ENCODE assay signal across 12 cellular contexts in the genomic region with DNA sequence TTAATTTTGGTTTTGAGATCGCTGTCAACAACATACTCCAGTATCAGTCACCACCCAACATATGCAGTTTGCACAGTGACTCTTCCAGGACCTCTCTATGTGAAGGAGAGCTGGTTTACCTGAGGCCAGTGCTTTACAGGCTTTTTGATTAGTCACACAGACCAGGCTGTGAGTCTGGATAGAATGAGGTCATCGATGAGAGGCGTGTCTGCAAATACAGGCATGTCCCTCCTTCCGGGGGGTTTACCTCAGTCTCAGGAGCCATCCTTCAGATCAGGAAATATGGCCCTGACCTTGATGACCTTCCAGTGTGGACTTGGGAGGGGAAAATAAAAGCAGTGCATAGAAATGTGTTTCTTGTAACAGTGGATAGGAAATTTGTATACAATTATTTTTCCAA. TPM values are rescaled to one million over a fixed set of nuclear protein-coding genes. Genes with fewer than 3 reads are reported as not detected.
DNase-seq lines count a peak whose midpoint lies in the region; ATAC-seq, FAIRE-seq and TF ChIP-seq lines count a peak whose summit lies in the region.
"Had no signal": no experiment of that assay in that cellular context is flagged by ENCODE, and none has a peak within 500 bp of the region (broad histone marks: within the 10 kb centered on the region; RNA-seq: fewer than 3 reads in every experiment).

No MANE protein-coding gene starts in this region.

- TF ChIP-seq CTCF in brain microvascular endothelial cell (IDR thresholded peaks at IDR 0.05; ENCODE audit: low read depth, low read length, missing control alignments) (no peak), HepG2 (CRISPR knock-in tag; IDR thresholded peaks at IDR 0.05) (no peak), WERI-Rb-1 (IDR thresholded peaks at IDR 0.05; ENCODE audit: low read depth, low read length) (no peak)

- H3K9ac ChIP-seq in HepG2 (ENCODE audit: insufficient read depth, low read depth, low read length) = no peak overlapping the region
- H3K9ac ChIP-seq in Karpas-422 (ENCODE audit: low read length) = no peak overlapping the region

- H3K36me3 ChIP-seq in brain microvascular endothelial cell (replicated peaks) = no peaks in the 10 kb centered on the region
- H3K36me3 ChIP-seq in HepG2 (replicated peaks in 1 of 2; ENCODE audit: control insufficient read depth in 1 of 2, insufficient read depth in 2 of 2, low read length in 2 of 2) = no peaks in the 10 kb centered on the region
- H3K36me3 ChIP-seq in WERI-Rb-1 = no peaks in the 10 kb centered on the region
- H3K36me3 ChIP-seq in Karpas-422 (ENCODE audit: insufficient read depth, low read length) = no peaks in the 10 kb centered on the region

- H4K20me1 ChIP-seq in HepG2 (ENCODE audit: insufficient read depth, low read length) (no peaks in the 10 kb centered on the region), Karpas-422 (ENCODE audit: insufficient read depth, low read depth, low read length) (no peaks in the 10 kb centered on the region)

- H3K4me3 ChIP-seq in brain microvascular endothelial cell (ENCODE audit: low read depth, low read length) (no peak overlapping the region), HepG2 (replicated peaks in 1 of 3; ENCODE audit: insufficient read depth in 1 of 3, low read depth in 2 of 3, low read length in 3 of 3) (no peak overlapping the region), WERI-Rb-1 (ENCODE audit: low read depth, low read length) (no peak overlapping the region), Karpas-422 (ENCODE audit: low read length) (no peak overlapping the region)

- intact Hi-C loops in HepG2 (cut with micrococcal nuclease; ENCODE audit: unreplicated experiment) = no loop called here

- DNase-seq in DMS153 (lab: John Stamatoyannopoulos, UW) (peak; percentile 35), DMS153 treated with DMSO at 0.1 percent for 48 hours (lab: John Stamatoyannopoulos, UW; ENCODE audit: unreplicated experiment) (no peak), HuH-7.5 (ENCODE audit: low spot score) (peak; percentile 35), brain microvascular endothelial cell (peak; percentile 38), HepG2 (ENCODE audit: low spot score) (peak; percentile 76), WERI-Rb-1 (no peak), Karpas-422 (no peak)
- DNase-seq: GF-D8, NCI-H774 had no signal

- POLR2A ChIA-PET in HepG2 (lab: Yijun Ruan, JAX) = no interaction called here

- CTCF ChIA-PET in HepG2 (lab: Yijun Ruan, JAX; ENCODE audit: low intra/inter-chr PET ratio, low total read pairs) = no interaction called here

- no peaks in the 10 kb centered on the region for H3K27me3 ChIP-seq in brain microvascular endothelial cell (replicated peaks)
- 0 out of 5 replicates have a peak, but pooled peaks cover 0 to 8% of the 10 kb centered on the region in 2 experiments for H3K27me3 ChIP-seq in HepG2 (ENCODE audit: control insufficient read depth in 1 of 2, insufficient read depth in 2 of 2, low read length in 2 of 2)
- no peaks in the 10 kb centered on the region for H3K27me3 ChIP-seq in WERI-Rb-1 (ENCODE audit: insufficient read depth, low read depth, severe bottlenecking)
- no peaks in the 10 kb centered on the region for H3K27me3 ChIP-seq in Karpas-422 (ENCODE audit: low read length)

- TF ChIP-seq POLR2A in HepG2 (IDR thresholded peaks at IDR 0.05; ENCODE audit: insufficient read depth in 1 of 2, low read depth in 2 of 2, low read length in 2 of 2) = no peak

- no peaks in the 10 kb centered on the region for H3K9me3 ChIP-seq in HepG2 (ENCODE audit: low read length)
- H3K9me3 ChIP-seq in WERI-Rb-1 (ENCODE audit: severe bottlenecking) = no peaks in the 10 kb centered on the region
- no peaks in the 10 kb centered on the region for H3K9me3 ChIP-seq in Karpas-422 (ENCODE audit: low read length)

- 11% methylated on average over 4 of the region's 4 CpGs for WGBS in HepG2 (ENCODE audit: low lambda C conversion rate)

- TF ChIP-seq RAD21 in HepG2 (CRISPR knock-in tag; IDR thresholded peaks at IDR 0.05) = no peak

- H3K79me2 ChIP-seq in HepG2 (ENCODE audit: insufficient read depth, low read length) (no peaks in the 10 kb centered on the region), Karpas-422 (ENCODE audit: low read length) (no peaks in the 10 kb centered on the region)

- peak in 1 of 2 experiments; percentile 38; a peak in 1 of 4 replicates for TF ChIP-seq EP300 in HepG2 (IDR thresholded peaks at IDR 0.05; ENCODE audit: low read depth in 2 of 2, low read length in 2 of 2)
- no peak for TF ChIP-seq EP300 in HepG2 (CRISPR knock-in tag; IDR thresholded peaks at IDR 0.05; ENCODE audit: borderline replicate concordance)

- H3K4me1 ChIP-seq in HepG2 (ENCODE audit: insufficient read depth, low read length) (peaks cover 11% of the 10 kb centered on the region), Karpas-422 (ENCODE audit: low read length) (no peaks in the 10 kb centered on the region)

- no peak overlapping the region for H2AFZ ChIP-seq in HepG2 (ENCODE audit: low read length)
- no peak overlapping the region for H2AFZ ChIP-seq in Karpas-422 (ENCODE audit: low read length)

- H3K27ac ChIP-seq in brain microvascular endothelial cell = no peak overlapping the region
- no peak overlapping the region for H3K27ac ChIP-seq in HepG2 (ENCODE audit: extremely low read length, insufficient read depth, low read length)
- no peak overlapping the region for H3K27ac ChIP-seq in WERI-Rb-1
- no peak overlapping the region for H3K27ac ChIP-seq in Karpas-422 (ENCODE audit: low read length)

- H3K4me2 ChIP-seq in HepG2 (ENCODE audit: low read depth, low read length) = no peak overlapping the region
- no peak overlapping the region for H3K4me2 ChIP-seq in Karpas-422 (ENCODE audit: low read depth, low read length, poor library complexity, severe bottlenecking)

- no peaks in the 10 kb centered on the region for H3K9me2 ChIP-seq in Karpas-422 (replicated peaks; ENCODE audit: insufficient read depth, low read length)

- BruUV-seq in HepG2 (replicated peaks; lab: Mats Ljungman, UMichigan) = no TSS peak

- no peak for FAIRE-seq in HepG2 (lab: Jason Lieb, UNC)
- FAIRE-seq: A204.1 had no signal

- in situ Hi-C loops in brain microvascular endothelial cell (cut with HindIII; ENCODE audit: low pct_ligation_motif_present, low sequenced_read_pairs) = no loop called here
- in situ Hi-C loops in HepG2 (cut with HindIII; ENCODE audit: extremely low pct_ligation_motif_present, low pct_unique_long_range_greater_than_20kb) = loop anchor here (10.0 kb wide), 2 partner anchors 107 to 277 kb away; no protein-coding TSS in a partner anchor

- ATAC-seq in HepG2 = peak; percentile 72
- ATAC-seq in GM19455 (IDR thresholded peaks at IDR 0.05; ENCODE audit: unreplicated experiment) = no peak

TF ChIP-seq in HepG2, 621 proteins besides CTCF, POLR2A, EP300 and RAD21 (continues in another document):
- TF ChIP-seq ZNF562 (CRISPR knock-in tag; IDR thresholded peaks at IDR 0.05; ENCODE audit: borderline replicate concordance) (no peak), GATAD2A (CRISPR knock-in tag; IDR thresholded peaks at IDR 0.05) (peak; percentile 30; the same call in 1 of the 2 replicates), GABPB1 (CRISPR knock-in tag; IDR thresholded peaks at IDR 0.05) (peak; percentile 54; the same call in 1 of the 2 replicates), SALL1 (CRISPR knock-in tag; IDR thresholded peaks at IDR 0.05) (peak; percentile 61), ZNF747 (CRISPR knock-in tag; IDR thresholded peaks at IDR 0.05; ENCODE audit: borderline replicate concordance) (no peak), ZNF230 (CRISPR knock-in tag; IDR thresholded peaks at IDR 0.05) (no peak), NFYC (CRISPR knock-in tag; IDR thresholded peaks at IDR 0.05) (no peak), MBD4 (IDR thresholded peaks at IDR 0.05; ENCODE audit: borderline replicate concordance, low read length) (no peak), ZNF724P (CRISPR knock-in tag; IDR thresholded peaks at IDR 0.05; ENCODE audit: borderline replicate concordance) (no peak), SKIL (CRISPR knock-in tag; IDR thresholded peaks at IDR 0.05; ENCODE audit: borderline replicate concordance) (no peak)

RNA-seq across cellular contexts. Expression of gene KBTBD12, which starts 46.9 kb away (rescaled TPM):
- total RNA-seq in HepG2 (2016; rRNA removed; fragmentation: Illumina TruSeq; extraction: Trizol) = not detected in 2 replicates
- not detected in 2 replicates for total RNA-seq in HepG2 (2016; cell fraction: cytosol; rRNA removed; fragmentation: Illumina TruSeq; extraction: Trizol; ENCODE audit: low read depth)
- not detected in 2 replicates for total RNA-seq in HepG2 (2016; cell fraction: insoluble cytoplasmic fraction; rRNA removed; fragmentation: Illumina TruSeq; extraction: Trizol)
- total RNA-seq in HepG2 (2016; cell fraction: membrane; rRNA removed; fragmentation: Illumina TruSeq; extraction: Trizol) = not detected in 2 replicates
- not detected in 2 replicates for total RNA-seq in HepG2 (2016; cell fraction: nucleus; rRNA removed; fragmentation: Illumina TruSeq; extraction: Trizol)
- polyA plus RNA-seq in HepG2 (2011; rRNA removed) = not detected in 2 replicates
- polyA plus RNA-seq in HepG2 (2011; cell fraction: cytosol; rRNA removed) = not detected in 2 replicates
- not detected in 2 replicates for polyA plus RNA-seq in HepG2 (2011; cell fraction: nucleus; rRNA removed)
- not detected in 2 replicates for polyA plus RNA-seq in HepG2 (2012)
- not detected in 2 replicates for polyA plus RNA-seq in HepG2 (2016; cell fraction: cytosol; fragmentation: Illumina TruSeq; extraction: Trizol; ENCODE audit: low read depth)
- not detected in 2 replicates for polyA plus RNA-seq in HepG2 (2016; cell fraction: insoluble cytoplasmic fraction; fragmentation: Illumina TruSeq; extraction: Trizol; ENCODE audit: low read depth)
- polyA plus RNA-seq in HepG2 (2016; cell fraction: membrane; fragmentation: Illumina TruSeq; extraction: Trizol; ENCODE audit: low read depth) = not detected in 2 replicates
- not detected in 2 replicates for polyA plus RNA-seq in HepG2 (2016; cell fraction: nucleus; fragmentation: Illumina TruSeq; extraction: Trizol; ENCODE audit: insufficient read depth, low read depth)
- polyA minus RNA-seq in HepG2 (2011; rRNA and poly(A)+ RNA removed; ENCODE audit: low replicate concordance) = not detected in 2 replicates
- not detected in 2 replicates for polyA minus RNA-seq in HepG2 (2011; cell fraction: cytosol; rRNA and poly(A)+ RNA removed)
- polyA minus RNA-seq in HepG2 (2011; cell fraction: nucleus; rRNA and poly(A)+ RNA removed) = not detected in 2 replicates
- not detected in 2 replicates for total RNA-seq in Karpas-422 (2014; rRNA removed; shearing (Covaris generic); ENCODE audit: low replicate concordance)
- total RNA-seq: T-helper 2 cell treated with Interferon-gamma antibody and Interleukin-4, amounts not matched to agents 100 ng/mL and 5 ng/mL, for 36 hours had no signal

Comparison
In these comparisons a context has a peak if more than half of its experiments do, and no peak if none do; other contexts are left out.
1. DNase-seq: peak in DMS153 (single experiment), HuH-7.5 (single experiment), brain microvascular endothelial cell (single experiment) and HepG2 (single experiment); none in DMS153 treated with DMSO at 0.1 percent for 48 hours (single experiment), WERI-Rb-1 (single experiment) and Karpas-422 (single experiment).